11 cellular contexts compared by ENCODE assay signal in genomic region chr11:61075891-61076290, GRCh38. TPM values are rescaled to one million over a fixed set of nuclear protein-coding genes. Genes with fewer than 3 reads are reported as not detected.
DNase-seq lines count a peak whose midpoint lies in the region; ATAC-seq and TF ChIP-seq lines count a peak whose summit lies in the region.
"Had no signal": no experiment of that assay in that cellular context is flagged by ENCODE, and none has a peak within 500 bp of the region (broad histone marks: within the 10 kb centered on the region; RNA-seq: fewer than 3 reads in every experiment).

No MANE protein-coding gene starts in this region.

- RAD21 ChIA-PET in HCT116 (lab: Charles Lee; ENCODE audit: low non-redundant PET in 1 of 2, low total read pairs in 2 of 2, uncharacterized antibody in 2 of 2, unreplicated experiment in 2 of 2) = no interaction called here

- no peaks in the 10 kb centered on the region for H3K9me3 Mint-ChIP-seq in activated naive CD8-positive, alpha-beta T cell treated with anti-CD3 and anti-CD28 coated beads, Interleukin-2, amount 50 U/mL, for 24 hours

- peaks cover 94% of the 10 kb centered on the region for H3K4me1 Mint-ChIP-seq in activated naive CD8-positive, alpha-beta T cell treated with anti-CD3 and anti-CD28 coated beads, Interleukin-2, amount 50 U/mL, for 24 hours

- POLR2A ChIA-PET in HCT116 (lab: Charles Lee) = no interaction called here

- no peaks in the 10 kb centered on the region for H3K9me3 ChIP-seq in HCT116 (ENCODE audit: control insufficient read depth in 1 of 2, insufficient read depth in 1 of 2, low read depth in 1 of 2, low read length in 2 of 2)
- H3K9me3 ChIP-seq: breast epithelium had no signal

- H3K27me3 ChIP-seq in HCT116 (ENCODE audit: insufficient read depth, low read length) = no peaks in the 10 kb centered on the region
- H3K27me3 ChIP-seq: breast epithelium had no signal

- H3K9me2 ChIP-seq in HCT116 (ENCODE audit: insufficient read depth) = no peaks in the 10 kb centered on the region

- H3K27ac ChIP-seq in HCT116 (ENCODE audit: low read depth, low read length) = no peak overlapping the region
- H3K27ac ChIP-seq: breast epithelium had no signal

- peak overlapping the region; percentile 81 for H3K27ac Mint-ChIP-seq in activated naive CD8-positive, alpha-beta T cell treated with anti-CD3 and anti-CD28 coated beads, Interleukin-2, amount 50 U/mL, for 24 hours

- no peaks in the 10 kb centered on the region for H3K27me3 Mint-ChIP-seq in activated naive CD8-positive, alpha-beta T cell treated with anti-CD3 and anti-CD28 coated beads, Interleukin-2, amount 50 U/mL, for 24 hours

- H2AFZ ChIP-seq in HCT116 (ENCODE audit: low read depth, low read length, poor library complexity, severe bottlenecking) = peak overlapping the region; percentile 4

- ATAC-seq in HCT116 (no peak), GM18909 (IDR thresholded peaks at IDR 0.05; ENCODE audit: poor library complexity, unreplicated experiment) (no peak)
- no peak for ATAC-seq in activated naive CD8-positive, alpha-beta T cell treated with anti-CD3 and anti-CD28 coated beads, Interleukin-2, amount 50 U/mL, for 24 hours

- no peaks in the 10 kb centered on the region for H3K36me3 ChIP-seq in HCT116 (ENCODE audit: control insufficient read depth in 1 of 2, insufficient read depth in 2 of 2, low read length in 2 of 2)
- H3K36me3 ChIP-seq: breast epithelium had no signal

- H3K9ac ChIP-seq in HCT116 (ENCODE audit: low read length) = no peak overlapping the region

- intact Hi-C loops in HCT116 (cut with micrococcal nuclease) = no loop called here

- H3K36me3 Mint-ChIP-seq in activated naive CD8-positive, alpha-beta T cell treated with anti-CD3 and anti-CD28 coated beads, Interleukin-2, amount 50 U/mL, for 24 hours (ENCODE audit: low read depth) = peaks cover 28% of the 10 kb centered on the region

- no peak for TF ChIP-seq POLR2A in HCT116 (IDR thresholded peaks at IDR 0.05; ENCODE audit: borderline replicate concordance, extremely low read depth, insufficient read depth, insufficient read length)

- peak overlapping the region; percentile 50 for H3K4me3 Mint-ChIP-seq in activated naive CD8-positive, alpha-beta T cell treated with anti-CD3 and anti-CD28 coated beads, Interleukin-2, amount 50 U/mL, for 24 hours

- H3K4me2 ChIP-seq in HCT116 (ENCODE audit: low read length) = no peak overlapping the region

- no peak overlapping the region for H3K4me3 ChIP-seq in HCT116 (replicated peaks in 1 of 2; ENCODE audit: low read depth in 1 of 2, low read length in 2 of 2)
- H3K4me3 ChIP-seq: breast epithelium had no signal

- H3K79me2 ChIP-seq in HCT116 (ENCODE audit: insufficient read depth, low read length) = no peaks in the 10 kb centered on the region

- no peaks in the 10 kb centered on the region for H4K20me1 ChIP-seq in HCT116 (ENCODE audit: insufficient read depth)

- DNase-seq in A172 (ENCODE audit: low spot score) (peak; percentile 45), HCT116 (ENCODE audit: low read depth, low spot score) (no peak), iris pigment epithelial cell (ENCODE audit: low read depth) (peak; percentile 73), KG1 (lab: John Stamatoyannopoulos, UW) (no peak), Kasumi-1 (lab: John Stamatoyannopoulos, UW) (no peak), RPMI8226 (no peak)
- no peak for DNase-seq in activated naive CD8-positive, alpha-beta T cell treated with anti-CD3 and anti-CD28 coated beads, Interleukin-2, amount 50 U/mL, for 24 hours
- DNase-seq: SW 1271 had no signal

- TF ChIP-seq RAD21 in HCT116 (IDR thresholded peaks at IDR 0.05; ENCODE audit: low read depth) = no peak

- BruUV-seq in HCT116 (replicated peaks; lab: Mats Ljungman, UMichigan) = no TSS peak

- CTCF ChIA-PET in HCT116 (lab: Charles Lee) = no interaction called here

- peaks cover 0 to 5% of the 10 kb centered on the region in 2 experiments; a peak in 2 of 4 replicates for H3K4me1 ChIP-seq in HCT116 (ENCODE audit: control insufficient read depth in 1 of 2, insufficient read depth in 2 of 2, low read length in 2 of 2)
- H3K4me1 ChIP-seq: breast epithelium had no signal

- no peak for TF ChIP-seq CTCF in HCT116 (IDR thresholded peaks at IDR 0.05 in 2 of 3, conservative IDR thresholded peaks at IDR 0.05 in 1 of 3; ENCODE audit: borderline replicate concordance in 1 of 3, insufficient read depth in 1 of 3, low read depth in 2 of 3, low read length in 2 of 3)

TF ChIP-seq in HCT116, 20 proteins besides CTCF, POLR2A, EP300 and RAD21:
- TF ChIP-seq SP1 (IDR thresholded peaks at IDR 0.05; ENCODE audit: low read depth) = no peak
- TF ChIP-seq JUND (IDR thresholded peaks at IDR 0.05) = no peak
- no peak for TF ChIP-seq EZH2 (IDR thresholded peaks at IDR 0.05)
- TF ChIP-seq EGR1 (IDR thresholded peaks at IDR 0.05; ENCODE audit: low read depth) = no peak
- no peak for TF ChIP-seq CBX3 (IDR thresholded peaks at IDR 0.05; ENCODE audit: low read depth)
- no peak for TF ChIP-seq YY1 (IDR thresholded peaks at IDR 0.05; ENCODE audit: extremely low read depth, insufficient replicate concordance, low read depth, low read length)
- TF ChIP-seq TCF7L2 (IDR thresholded peaks at IDR 0.05; ENCODE audit: borderline replicate concordance, extremely low read depth, insufficient read depth, insufficient read length) = no peak
- TF ChIP-seq ZBTB33 (IDR thresholded peaks at IDR 0.05; ENCODE audit: extremely low read depth, insufficient replicate concordance, low read length) = no peak
- TF ChIP-seq POLR2AphosphoS5 (IDR thresholded peaks at IDR 0.05; ENCODE audit: low read depth, low read length) = no peak
- no peak for TF ChIP-seq REST (IDR thresholded peaks at IDR 0.05; ENCODE audit: low read depth)
- TF ChIP-seq ELF1 (IDR thresholded peaks at IDR 0.05; ENCODE audit: borderline replicate concordance, low read depth) = no peak
- no peak for TF ChIP-seq ATF3 (IDR thresholded peaks at IDR 0.05)
- TF ChIP-seq ZFX (IDR thresholded peaks at IDR 0.05) = no peak
- TF ChIP-seq CEBPB (IDR thresholded peaks at IDR 0.05; ENCODE audit: low read depth) = no peak
- TF ChIP-seq ZNF274 (IDR thresholded peaks at IDR 0.05; ENCODE audit: low read depth, low read length) = no peak
- TF ChIP-seq FOSL1 (IDR thresholded peaks at IDR 0.05; ENCODE audit: low read depth) = no peak
- TF ChIP-seq SRF (IDR thresholded peaks at IDR 0.05; ENCODE audit: low read depth) = no peak
- no peak for TF ChIP-seq MAX (IDR thresholded peaks at IDR 0.05)
- TF ChIP-seq SIN3A (IDR thresholded peaks at IDR 0.05; ENCODE audit: low read depth) = no peak
- no peak for TF ChIP-seq EZH2phosphoT487 (IDR thresholded peaks at IDR 0.05; ENCODE audit: borderline replicate concordance)

RNA-seq across cellular contexts. Expression of gene CD5, which starts 26.4 kb away (rescaled TPM):
- not detected in 2 replicates for total RNA-seq in A172 (2014; rRNA removed; shearing (Covaris generic))
- total RNA-seq in HCT116 (2021; ENCODE audit: unreplicated experiment) = 0.22 TPM
- 0.20 TPM in 2 replicates for polyA plus RNA-seq in HCT116 (2012)
- total RNA-seq: HT-29 had no signal

Comparison
In these comparisons a context has a peak if more than half of its experiments do, and no peak if none do; other contexts are left out.
1. DNase-seq: peak in A172 (single experiment) and iris pigment epithelial cell (single experiment); none in HCT116 (single experiment), activated naive CD8-positive, alpha-beta T cell treated with anti-CD3 and anti-CD28 coated beads, Interleukin-2, amount 50 U/mL, for 24 hours (single experiment), KG1 (single experiment), Kasumi-1 (0 of 2) and RPMI8226 (single experiment).